1 cellular context compared by ENCODE assay signal in the genomic region with DNA sequence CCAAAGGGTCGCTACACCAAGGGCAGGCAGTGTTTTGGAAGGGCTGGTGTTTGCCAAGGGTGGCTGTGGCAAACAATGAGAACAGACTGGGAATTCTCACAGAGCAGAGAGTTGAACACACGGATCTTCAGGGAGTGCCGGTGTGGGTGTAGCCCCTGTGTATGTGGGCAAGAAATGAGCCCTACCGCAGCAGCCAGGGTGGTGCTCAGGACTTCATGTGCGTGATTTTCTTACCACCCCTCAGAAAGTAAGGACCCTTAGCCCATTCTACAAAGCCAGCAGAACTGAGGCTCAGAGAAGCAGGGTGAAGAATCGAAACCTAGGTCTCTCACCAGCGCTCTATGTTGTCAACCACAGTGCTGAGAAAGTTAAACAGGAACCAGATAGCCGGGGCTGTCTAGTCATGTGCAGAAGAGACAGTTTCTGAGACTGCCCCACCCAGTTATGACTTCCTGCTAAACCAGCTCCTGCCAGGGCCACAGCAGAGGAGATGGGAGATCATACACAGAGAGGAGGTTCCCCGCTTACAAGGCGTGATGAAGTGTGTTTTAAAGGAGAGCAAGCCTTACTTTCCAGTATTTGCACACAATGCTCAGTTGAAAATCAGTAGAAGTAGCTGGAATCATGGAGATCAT.
TF ChIP-seq lines count a peak whose summit lies in the region.

No MANE protein-coding gene starts in this region.

TF ChIP-seq in K562, 482 proteins besides CTCF, POLR2A, EP300 and RAD21 (continued from another document and continues in another):
- TF ChIP-seq FOXM1 (IDR thresholded peaks at IDR 0.05; ENCODE audit: low read depth) (no peak), FOXM1 (CRISPR knock-in tag; IDR thresholded peaks at IDR 0.05; ENCODE audit: low read depth) (no peak), KLF1 (tag; IDR thresholded peaks at IDR 0.05) (no peak), TAL1 (IDR thresholded peaks at IDR 0.05) (no peak), NR1H2 (CRISPR knock-in tag; IDR thresholded peaks at IDR 0.05) (no peak), PPARD (CRISPR knock-in tag; IDR thresholded peaks at IDR 0.05) (no peak), RCOR1 (IDR thresholded peaks at IDR 0.05; ENCODE audit: borderline replicate concordance in 1 of 2, low read depth in 2 of 2, low read length in 2 of 2) (peak in 1 of 2 experiments; percentile 52; a peak in 1 of 4 replicates), SMAD1 (IDR thresholded peaks at IDR 0.05; ENCODE audit: low read depth, low read length, partially characterized antibody) (no peak), HMG20B (CRISPR knock-in tag; IDR thresholded peaks at IDR 0.05) (no peak), FOSL1 (tag; conservative IDR thresholded peaks at IDR 0.05) (no peak), SRSF3 (IDR thresholded peaks at IDR 0.05; ENCODE audit: insufficient read depth, low read length) (no peak), MCM5 (IDR thresholded peaks at IDR 0.05; ENCODE audit: low read depth) (no peak), NFE2 (IDR thresholded peaks at IDR 0.05; ENCODE audit: low read depth) (no peak), ZNF609 (CRISPR knock-in tag; IDR thresholded peaks at IDR 0.05; ENCODE audit: borderline replicate concordance) (no peak), IRF2 (CRISPR knock-in tag; IDR thresholded peaks at IDR 0.05) (no peak), ZSCAN29 (IDR thresholded peaks at IDR 0.05) (0 out of 2 replicates have a peak, but pooled peaks have one; percentile 34), ZNF583 (CRISPR knock-in tag; IDR thresholded peaks at IDR 0.05) (no peak), ZFPM2 (CRISPR knock-in tag; IDR thresholded peaks at IDR 0.05) (no peak), ZFP30 (CRISPR knock-in tag; IDR thresholded peaks at IDR 0.05; ENCODE audit: borderline replicate concordance) (no peak), MAZ (CRISPR knock-in tag; conservative IDR thresholded peaks at IDR 0.05 in 1 of 2, IDR thresholded peaks at IDR 0.05 in 1 of 2) (no peak; a peak in 2 of 4 replicates), ATF7 (IDR thresholded peaks at IDR 0.05) (no peak; the same call in 1 of the 2 replicates), IRF9 (tag; IDR thresholded peaks at IDR 0.05) (no peak), MLX (CRISPR knock-in tag; conservative IDR thresholded peaks at IDR 0.05) (no peak), ASH1L (IDR thresholded peaks at IDR 0.05; ENCODE audit: borderline replicate concordance, low read depth, partially characterized antibody) (no peak), BCLAF1 (IDR thresholded peaks at IDR 0.05; ENCODE audit: borderline replicate concordance in 1 of 2, control insufficient read depth in 1 of 2, low read depth in 2 of 2, low read length in 1 of 2) (no peak), ZNF717 (CRISPR knock-in tag; IDR thresholded peaks at IDR 0.05) (no peak), MAFF (IDR thresholded peaks at IDR 0.05; ENCODE audit: low read length) (no peak; the same call in 1 of the 2 replicates), ZNF318 (IDR thresholded peaks at IDR 0.05; ENCODE audit: borderline replicate concordance in 1 of 2, low read depth in 1 of 2) (no peak), ZNF707 (CRISPR knock-in tag; conservative IDR thresholded peaks at IDR 0.05) (no peak), ZC3H11A (IDR thresholded peaks at IDR 0.05; ENCODE audit: low read depth, low read length) (no peak), PTTG1 (tag; IDR thresholded peaks at IDR 0.05; ENCODE audit: low read depth) (no peak), ATF4 (CRISPR knock-in tag; IDR thresholded peaks at IDR 0.05) (peak; percentile 4; the same call in 1 of the 2 replicates)
- TF ChIP-seq, protein P1, sequence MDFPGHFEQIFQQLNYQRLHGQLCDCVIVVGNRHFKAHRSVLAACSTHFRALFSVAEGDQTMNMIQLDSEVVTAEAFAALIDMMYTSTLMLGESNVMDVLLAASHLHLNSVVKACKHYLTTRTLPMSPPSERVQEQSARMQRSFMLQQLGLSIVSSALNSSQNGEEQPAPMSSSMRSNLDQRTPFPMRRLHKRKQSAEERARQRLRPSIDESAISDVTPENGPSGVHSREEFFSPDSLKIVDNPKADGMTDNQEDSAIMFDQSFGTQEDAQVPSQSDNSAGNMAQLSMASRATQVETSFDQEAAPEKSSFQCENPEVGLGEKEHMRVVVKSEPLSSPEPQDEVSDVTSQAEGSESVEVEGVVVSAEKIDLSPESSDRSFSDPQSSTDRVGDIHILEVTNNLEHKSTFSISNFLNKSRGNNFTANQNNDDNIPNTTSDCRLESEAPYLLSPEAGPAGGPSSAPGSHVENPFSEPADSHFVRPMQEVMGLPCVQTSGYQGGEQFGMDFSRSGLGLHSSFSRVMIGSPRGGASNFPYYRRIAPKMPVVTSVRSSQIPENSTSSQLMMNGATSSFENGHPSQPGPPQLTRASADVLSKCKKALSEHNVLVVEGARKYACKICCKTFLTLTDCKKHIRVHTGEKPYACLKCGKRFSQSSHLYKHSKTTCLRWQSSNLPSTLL (IDR thresholded peaks at IDR 0.05): no peak
- TF ChIP-seq, protein P2, sequence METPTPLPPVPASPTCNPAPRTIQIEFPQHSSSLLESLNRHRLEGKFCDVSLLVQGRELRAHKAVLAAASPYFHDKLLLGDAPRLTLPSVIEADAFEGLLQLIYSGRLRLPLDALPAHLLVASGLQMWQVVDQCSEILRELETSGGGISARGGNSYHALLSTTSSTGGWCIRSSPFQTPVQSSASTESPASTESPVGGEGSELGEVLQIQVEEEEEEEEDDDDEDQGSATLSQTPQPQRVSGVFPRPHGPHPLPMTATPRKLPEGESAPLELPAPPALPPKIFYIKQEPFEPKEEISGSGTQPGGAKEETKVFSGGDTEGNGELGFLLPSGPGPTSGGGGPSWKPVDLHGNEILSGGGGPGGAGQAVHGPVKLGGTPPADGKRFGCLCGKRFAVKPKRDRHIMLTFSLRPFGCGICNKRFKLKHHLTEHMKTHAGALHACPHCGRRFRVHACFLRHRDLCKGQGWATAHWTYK (CRISPR knock-in tag; IDR thresholded peaks at IDR 0.05): no peak
